In genomic region chr17:77141846-77142449, GRCh38 we compare ENCODE assay signal across 1 cellular context.
TF ChIP-seq lines count a peak whose summit lies in the region.

No MANE protein-coding gene starts in this region.

TF ChIP-seq in GM23338, 12 proteins besides CTCF, POLR2A, EP300 and RAD21 (continued from another document):
- TF ChIP-seq, protein P1, sequence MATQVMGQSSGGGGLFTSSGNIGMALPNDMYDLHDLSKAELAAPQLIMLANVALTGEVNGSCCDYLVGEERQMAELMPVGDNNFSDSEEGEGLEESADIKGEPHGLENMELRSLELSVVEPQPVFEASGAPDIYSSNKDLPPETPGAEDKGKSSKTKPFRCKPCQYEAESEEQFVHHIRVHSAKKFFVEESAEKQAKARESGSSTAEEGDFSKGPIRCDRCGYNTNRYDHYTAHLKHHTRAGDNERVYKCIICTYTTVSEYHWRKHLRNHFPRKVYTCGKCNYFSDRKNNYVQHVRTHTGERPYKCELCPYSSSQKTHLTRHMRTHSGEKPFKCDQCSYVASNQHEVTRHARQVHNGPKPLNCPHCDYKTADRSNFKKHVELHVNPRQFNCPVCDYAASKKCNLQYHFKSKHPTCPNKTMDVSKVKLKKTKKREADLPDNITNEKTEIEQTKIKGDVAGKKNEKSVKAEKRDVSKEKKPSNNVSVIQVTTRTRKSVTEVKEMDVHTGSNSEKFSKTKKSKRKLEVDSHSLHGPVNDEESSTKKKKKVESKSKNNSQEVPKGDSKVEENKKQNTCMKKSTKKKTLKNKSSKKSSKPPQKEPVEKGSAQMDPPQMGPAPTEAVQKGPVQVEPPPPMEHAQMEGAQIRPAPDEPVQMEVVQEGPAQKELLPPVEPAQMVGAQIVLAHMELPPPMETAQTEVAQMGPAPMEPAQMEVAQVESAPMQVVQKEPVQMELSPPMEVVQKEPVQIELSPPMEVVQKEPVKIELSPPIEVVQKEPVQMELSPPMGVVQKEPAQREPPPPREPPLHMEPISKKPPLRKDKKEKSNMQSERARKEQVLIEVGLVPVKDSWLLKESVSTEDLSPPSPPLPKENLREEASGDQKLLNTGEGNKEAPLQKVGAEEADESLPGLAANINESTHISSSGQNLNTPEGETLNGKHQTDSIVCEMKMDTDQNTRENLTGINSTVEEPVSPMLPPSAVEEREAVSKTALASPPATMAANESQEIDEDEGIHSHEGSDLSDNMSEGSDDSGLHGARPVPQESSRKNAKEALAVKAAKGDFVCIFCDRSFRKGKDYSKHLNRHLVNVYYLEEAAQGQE (IDR thresholded peaks at IDR 0.05; ENCODE audit: unreplicated experiment), result no peak
- TF ChIP-seq ZNF331 (CRISPR knock-in tag; IDR thresholded peaks at IDR 0.05; ENCODE audit: low read depth), result no peak
- no peak for TF ChIP-seq ZNF114 (CRISPR knock-in tag; IDR thresholded peaks at IDR 0.05)
- no peak for TF ChIP-seq ETS1 (IDR thresholded peaks at IDR 0.05)
- no peak for TF ChIP-seq STAT1 (IDR thresholded peaks at IDR 0.05; ENCODE audit: unreplicated experiment)
- TF ChIP-seq EZH2phosphoT487 (IDR thresholded peaks at IDR 0.05; ENCODE audit: unreplicated experiment), result no peak
- TF ChIP-seq CREB1 (CRISPR knock-in tag; IDR thresholded peaks at IDR 0.05; ENCODE audit: low read depth), result no peak
- TF ChIP-seq NANOG (IDR thresholded peaks at IDR 0.05; ENCODE audit: borderline replicate concordance), result no peak
